Comparison of ENCODE assay signal across 25 cellular contexts in the genomic region with DNA sequence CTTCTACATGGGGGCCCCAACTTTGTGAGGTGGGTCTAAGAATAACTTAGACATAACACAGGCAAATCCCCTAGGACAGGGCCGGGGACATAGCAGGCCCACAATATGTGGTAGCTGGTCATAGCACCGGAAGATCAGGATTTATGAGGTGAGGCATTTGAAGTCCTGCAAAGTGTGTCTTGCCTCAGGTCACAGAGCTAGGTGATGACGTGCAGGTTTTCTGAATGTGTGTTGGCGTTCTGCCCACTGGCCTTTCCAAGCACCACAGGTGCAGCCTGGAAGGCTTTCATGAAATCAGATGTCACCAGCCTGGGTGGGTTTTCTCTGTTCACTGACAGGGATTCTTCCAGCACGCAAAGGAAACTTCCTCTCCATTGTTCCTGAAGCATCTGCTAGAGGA.
A peak's percentile ranks its signal among the peaks of the same experiment; 100 is the strongest.
DNase-seq lines count a peak whose midpoint lies in the region; ATAC-seq and TF ChIP-seq lines count a peak whose summit lies in the region.
"Had no signal": no experiment of that assay in that cellular context is flagged by ENCODE, and none has a peak within 500 bp of the region (broad histone marks: within the 10 kb centered on the region; RNA-seq: fewer than 3 reads in every experiment).

No MANE protein-coding gene starts in this region.

- H3K4me1 ChIP-seq in PC-3 (ENCODE audit: insufficient read depth, low read length) (peaks cover 55% of the 10 kb centered on the region), foreskin keratinocyte (peaks cover 8% of the 10 kb centered on the region), endodermal cell (ENCODE audit: control insufficient read depth, insufficient read depth, low read length) (no peaks in the 10 kb centered on the region)

- H3K27ac Mint-ChIP-seq in endodermal cell, result no peak overlapping the region
- H3K27ac Mint-ChIP-seq: activated naive CD8-positive, alpha-beta T cell treated with anti-CD3 and anti-CD28 coated beads, Interleukin-2, amount 10 ng/mL, durations not matched to agents 7 days and 5 days; activated T-helper 2 cell treated with anti-CD3 and anti-CD28 coated beads, Interferon-gamma antibody, Interleukin-2, Interleukin-4, amounts not matched to agents 10 μg/mL and 5 μg/mL and 100 μg/mL, durations not matched to agents 14 hours and 24 hours and 36 hours; CD4-positive, alpha-beta T cell; HFFc6; T-helper 2 cell treated with Interferon-gamma antibody and Interleukin-4, amounts not matched to agents 5 μg/mL and 100 μg/mL, for 36 hours had no signal

- no peak for TF ChIP-seq CTCF in PC-3 (conservative IDR thresholded peaks at IDR 0.05; ENCODE audit: low read depth, low read length)
- no peak for TF ChIP-seq CTCF in foreskin keratinocyte (conservative IDR thresholded peaks at IDR 0.05)
- TF ChIP-seq CTCF in endodermal cell (conservative IDR thresholded peaks at IDR 0.05), result no peak

- H3K36me3 ChIP-seq in PC-3 (ENCODE audit: low read depth, low read length), result no peaks in the 10 kb centered on the region
- H3K36me3 ChIP-seq in endodermal cell (ENCODE audit: control insufficient read depth, insufficient read depth, low read length), result no peaks in the 10 kb centered on the region
- H3K36me3 ChIP-seq: esophagus squamous epithelium, WERI-Rb-1 had no signal

- no peaks in the 10 kb centered on the region for H3K9me2 ChIP-seq in PC-3 (replicated peaks; ENCODE audit: low read length)

- H3K27ac ChIP-seq in PC-3 (ENCODE audit: low read length) (peak overlapping the region; percentile 92), foreskin keratinocyte (no peak overlapping the region), endodermal cell (ENCODE audit: low read depth, low read length) (no peak overlapping the region)
- H3K27ac ChIP-seq: esophagus squamous epithelium, WERI-Rb-1 had no signal

- H4K20me1 ChIP-seq in PC-3 (ENCODE audit: low read length), result no peaks in the 10 kb centered on the region

- H3K27me3 ChIP-seq in PC-3 (ENCODE audit: low read length) (no peaks in the 10 kb centered on the region), foreskin keratinocyte (no peaks in the 10 kb centered on the region), endodermal cell (ENCODE audit: control insufficient read depth, insufficient read depth, low read length, poor library complexity, severe bottlenecking) (no peaks in the 10 kb centered on the region)
- H3K27me3 ChIP-seq: esophagus squamous epithelium had no signal

- intact Hi-C loops in PC-3 (cut with micrococcal nuclease), result no loop called here

- H3K79me2 ChIP-seq in PC-3 (ENCODE audit: low read length), result no peaks in the 10 kb centered on the region

- peak overlapping the region; percentile 72 for H3K9ac ChIP-seq in PC-3 (ENCODE audit: low read length)
- H3K9ac ChIP-seq in endodermal cell (ENCODE audit: extremely low read depth, low read length, poor library complexity, severe bottlenecking), result no peak overlapping the region

- H3K4me3 ChIP-seq in PC-3 (ENCODE audit: low read length), result no peak overlapping the region
- H3K4me3 ChIP-seq in endodermal cell (ENCODE audit: low read length), result no peak overlapping the region
- H3K4me3 ChIP-seq: esophagus squamous epithelium, smooth muscle cell had no signal

- 88 to 92% methylated on average over 4 to 5 of the region's 5 CpGs for WGBS in endodermal cell (ENCODE audit: insufficient coverage in 1 of 2, insufficient read length in 1 of 2), 2 experiments

- BruUV-seq in PC-3 (replicated peaks; lab: Mats Ljungman, UMichigan), result no TSS peak

- no peak overlapping the region for H3K4me3 Mint-ChIP-seq in endodermal cell
- H3K4me3 Mint-ChIP-seq: activated naive CD8-positive, alpha-beta T cell treated with anti-CD3 and anti-CD28 coated beads, Interleukin-2, amount 10 ng/mL, durations not matched to agents 7 days and 5 days; CD4-positive, alpha-beta T cell; HFFc6; T-helper 2 cell treated with Interferon-gamma antibody and Interleukin-4, amounts not matched to agents 5 μg/mL and 100 μg/mL, for 36 hours had no signal

- CTCF ChIA-PET in PC-3 (lab: Charles Lee), result no interaction called here

- no peaks in the 10 kb centered on the region for H3F3A ChIP-seq in PC-3 (ENCODE audit: low read length, unreplicated experiment)

- H3K36me3 Mint-ChIP-seq in endodermal cell (ENCODE audit: low read depth), result no peaks in the 10 kb centered on the region
- H3K36me3 Mint-ChIP-seq: activated naive CD8-positive, alpha-beta T cell treated with anti-CD3 and anti-CD28 coated beads, Interleukin-2, amount 10 ng/mL, durations not matched to agents 7 days and 5 days had no signal

- H3K27me3 Mint-ChIP-seq in endodermal cell (ENCODE audit: insufficient read depth), result no peaks in the 10 kb centered on the region
- H3K27me3 Mint-ChIP-seq: activated naive CD8-positive, alpha-beta T cell treated with anti-CD3 and anti-CD28 coated beads, Interleukin-2, amount 10 ng/mL, durations not matched to agents 7 days and 5 days; CD4-positive, alpha-beta T cell had no signal

- POLR2A ChIA-PET in PC-3 (lab: Charles Lee; ENCODE audit: unreplicated experiment), result no interaction called here

- H3K4me2 ChIP-seq in PC-3 (ENCODE audit: low read length), result peak overlapping the region; percentile 58
- H3K4me2 ChIP-seq: smooth muscle cell had no signal

- H2AFZ ChIP-seq in PC-3 (ENCODE audit: low read length), result no peak overlapping the region

- no peaks in the 10 kb centered on the region for H3K9me3 Mint-ChIP-seq in endodermal cell
- H3K9me3 Mint-ChIP-seq: activated T-helper 2 cell treated with anti-CD3 and anti-CD28 coated beads, Interferon-gamma antibody, Interleukin-2, Interleukin-4, amounts not matched to agents 10 μg/mL and 5 μg/mL and 100 μg/mL, durations not matched to agents 14 hours and 24 hours and 36 hours; CD4-positive, alpha-beta T cell; T-helper 2 cell treated with Interferon-gamma antibody and Interleukin-4, amounts not matched to agents 5 μg/mL and 100 μg/mL, for 36 hours had no signal

- no peaks in the 10 kb centered on the region for H3K4me1 Mint-ChIP-seq in endodermal cell
- H3K4me1 Mint-ChIP-seq: activated naive CD8-positive, alpha-beta T cell treated with anti-CD3 and anti-CD28 coated beads, Interleukin-2, amount 10 ng/mL, durations not matched to agents 7 days and 5 days had no signal

- DNase-seq in HPDE6-E6E7 (ENCODE audit: extremely low spot score) (peak; percentile 21), NCI-H2029 (lab: John Stamatoyannopoulos, UW) (peak; percentile 39), PC-3 (peak; percentile 89), foreskin keratinocyte (peak; percentile 41 to 68), endodermal cell (no peak)
- DNase-seq in activated CD8-positive, alpha-beta memory T cell treated with anti-CD3 and anti-CD28 coated beads, Interleukin-2, amount 50 U/mL, for 4 hours, result no peak
- no peak for DNase-seq in activated CD4-positive, alpha-beta T cell treated with anti-CD3 and anti-CD28 coated beads, Interleukin-2, amount 50 U/mL, for 48 hours
- DNase-seq: activated CD4-positive, alpha-beta T cell treated with anti-CD3 and anti-CD28 coated beads, Interleukin-2, amount 50 U/mL, for 1 hour; activated CD8-positive, alpha-beta memory T cell treated with anti-CD3 and anti-CD28 coated beads, Interleukin-2, amount 50 U/mL, for 48 hours; activated naive CD8-positive, alpha-beta T cell treated with anti-CD3 and anti-CD28 coated beads, Interleukin-2, amount 10 ng/mL, durations not matched to agents 7 days and 5 days; CD4-positive, alpha-beta T cell; DND-41; effector CD4-positive, alpha-beta T cell; esophagus squamous epithelium; HFFc6; KG1; mesenchymal stem cell; NCI-H1048; NCI-H2171 treated with DMSO at 0.1 percent for 48 hours; occipital lobe; stimulated activated naive CD4-positive, alpha-beta T cell treated with Interleukin-2 at 50 U/mL for 16 hours; WERI-Rb-1 had no signal

- ATAC-seq in PC-3 (peak; percentile 75), foreskin keratinocyte (peak; percentile 70)

- H3K9me3 ChIP-seq in PC-3 (ENCODE audit: low read length) (no peaks in the 10 kb centered on the region), endodermal cell (ENCODE audit: control insufficient read depth, low read length) (peaks cover 10% of the 10 kb centered on the region)
- H3K9me3 ChIP-seq: esophagus squamous epithelium had no signal

Comparison
In these comparisons a context has a peak if more than half of its experiments do, and no peak if none do; other contexts are left out.
1. DNase-seq: peak in HPDE6-E6E7 (single experiment), NCI-H2029 (single experiment), PC-3 (single experiment) and foreskin keratinocyte (2 of 2); none in endodermal cell (single experiment), activated CD8-positive, alpha-beta memory T cell treated with anti-CD3 and anti-CD28 coated beads, Interleukin-2, amount 50 U/mL, for 4 hours (single experiment) and activated CD4-positive, alpha-beta T cell treated with anti-CD3 and anti-CD28 coated beads, Interleukin-2, amount 50 U/mL, for 48 hours (0 of 2).